ENCODE assay signal across 25 cellular contexts in the genomic region with DNA sequence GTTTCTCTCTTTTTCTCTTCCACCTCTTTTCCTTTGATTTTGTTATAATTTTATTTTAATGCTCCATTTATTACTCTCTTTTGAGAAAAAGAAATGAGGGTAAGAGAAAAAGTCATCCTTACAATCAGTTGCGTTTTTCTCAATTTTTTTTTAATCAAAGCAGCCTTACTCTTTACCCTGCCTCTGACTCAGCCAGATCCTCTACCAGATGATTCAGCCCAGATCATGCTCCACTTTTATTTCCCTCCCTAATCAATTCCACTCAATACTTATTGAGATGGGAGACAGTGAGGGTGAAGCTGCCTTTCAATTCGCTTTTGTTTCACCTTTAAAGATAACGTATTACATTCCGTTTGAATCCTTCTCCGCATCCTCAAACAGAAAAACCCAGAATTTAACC.
"Had no signal": no experiment of that assay in that cellular context is flagged by ENCODE, and none has a peak within 500 bp of the region (broad histone marks: within the 10 kb centered on the region; RNA-seq: fewer than 3 reads in every experiment).

No MANE protein-coding gene starts in this region.

- H3K4me3 ChIP-seq: left ventricle myocardium inferior, lung, mucosa of descending colon, ovary, skin epidermis, stomach, testis, thyroid gland, transverse colon, upper lobe of left lung, vagina had no signal

- ATAC-seq: mucosa of descending colon; naive thymus-derived CD4-positive, alpha-beta T cell; natural killer cell treated with Interleukin-12 subunit alpha and Interleukin-12 subunit beta and Interleukin-15 and Interleukin-18, amount 100 ng/mL, for 72 hours; right cardiac atrium; sciatic nerve; stimulated activated naive B cell treated with anti-CD40 and anti-IgM and Interleukin-4, amounts not matched to agents 10 μg/mL and 1 μg/mL and 100 μg/mL, for 72 hours; stimulated activated naive CD8-positive, alpha-beta T cell treated with anti-CD3 and anti-CD28 coated beads, Interleukin-15, Interleukin-2, amounts not matched to agents 100 U/mL and 50 U/mL, for 24 hours had no signal

- H3K36me3 ChIP-seq: left ventricle myocardium inferior, ovary, stomach, thyroid gland, transverse colon, upper lobe of left lung, vagina had no signal

- H3K36me3 Mint-ChIP-seq: naive thymus-derived CD4-positive, alpha-beta T cell; natural killer cell treated with Interleukin-12 subunit alpha and Interleukin-12 subunit beta and Interleukin-15 and Interleukin-18, amount 100 ng/mL, for 72 hours; stimulated activated naive B cell treated with anti-CD40 and anti-IgM and Interleukin-4, amounts not matched to agents 10 μg/mL and 1 μg/mL and 100 μg/mL, for 72 hours had no signal

- H3K27ac ChIP-seq: left ventricle myocardium inferior, ovary, skin epidermis, stomach, testis, thyroid gland, transverse colon, upper lobe of left lung, vagina had no signal

- H3K9me3 ChIP-seq: left ventricle myocardium inferior, mucosa of descending colon, ovary, stomach, testis, thyroid gland, transverse colon, upper lobe of left lung, vagina had no signal

- H3K4me1 ChIP-seq: left ventricle myocardium inferior, stomach, testis, thyroid gland, transverse colon, upper lobe of left lung, vagina had no signal

- H3K27me3 Mint-ChIP-seq: natural killer cell treated with Interleukin-12 subunit alpha and Interleukin-12 subunit beta and Interleukin-15 and Interleukin-18, amount 100 ng/mL, for 72 hours; progenitor cell of endocrine pancreas; stimulated activated naive B cell treated with anti-CD40 and anti-IgM and Interleukin-4, amounts not matched to agents 10 μg/mL and 1 μg/mL and 100 μg/mL, for 72 hours had no signal

- DNase-seq: islet precursor cell; left ventricle myocardium inferior; midbrain; mucosa of descending colon; naive thymus-derived CD4-positive, alpha-beta T cell; ovary; retina; right cardiac atrium; stimulated activated CD4-positive, alpha-beta T cell treated with anti-CD3 and anti-CD28 coated beads, Interleukin-12 subunit alpha, Interleukin-12 subunit beta, amount 100 ng/mL, for 4 hours; stimulated activated CD4-positive, alpha-beta T cell treated with anti-CD3 and anti-CD28 coated beads, Interleukin-15, amount 100 ng/mL, for 24 hours; stimulated activated CD4-positive, alpha-beta T cell treated with anti-CD3 and anti-CD28 coated beads, Interleukin-2, amount 100 ng/mL, for 24 hours; stimulated activated CD4-positive, alpha-beta T cell treated with anti-CD3 and anti-CD28 coated beads, Interleukin-4, amount 100 ng/mL, for 1 hour; stimulated activated naive B cell treated with anti-CD40 and anti-IgM and Interleukin-4, amounts not matched to agents 10 μg/mL and 1 μg/mL and 100 μg/mL, for 72 hours; stimulated activated naive CD8-positive, alpha-beta T cell treated with anti-CD3 and anti-CD28 coated beads, Interleukin-15, Interleukin-2, amounts not matched to agents 100 U/mL and 50 U/mL, for 24 hours; stomach; testis; thyroid gland; transverse colon; upper lobe of left lung had no signal

- H3K4me1 Mint-ChIP-seq: naive thymus-derived CD4-positive, alpha-beta T cell; stimulated activated naive B cell treated with anti-CD40 and anti-IgM and Interleukin-4, amounts not matched to agents 10 μg/mL and 1 μg/mL and 100 μg/mL, for 72 hours had no signal

- H3K27me3 ChIP-seq: ovary, stomach, testis, thyroid gland, transverse colon, upper lobe of left lung, vagina had no signal

- H3K27ac Mint-ChIP-seq: naive thymus-derived CD4-positive, alpha-beta T cell; natural killer cell treated with Interleukin-12 subunit alpha and Interleukin-12 subunit beta and Interleukin-15 and Interleukin-18, amount 100 ng/mL, for 72 hours; progenitor cell of endocrine pancreas; stimulated activated naive B cell treated with anti-CD40 and anti-IgM and Interleukin-4, amounts not matched to agents 10 μg/mL and 1 μg/mL and 100 μg/mL, for 72 hours had no signal

- H3K4me3 Mint-ChIP-seq: naive thymus-derived CD4-positive, alpha-beta T cell; natural killer cell treated with Interleukin-12 subunit alpha and Interleukin-12 subunit beta and Interleukin-15 and Interleukin-18, amount 100 ng/mL, for 72 hours; stimulated activated naive B cell treated with anti-CD40 and anti-IgM and Interleukin-4, amounts not matched to agents 10 μg/mL and 1 μg/mL and 100 μg/mL, for 72 hours had no signal
